In genomic region chr13:50126378-50127016, GRCh38 we compare ENCODE assay signal across 8 cellular contexts.
DNase-seq lines count a peak whose midpoint lies in the region; ATAC-seq, FAIRE-seq and TF ChIP-seq lines count a peak whose summit lies in the region.

No MANE protein-coding gene starts in this region.

- peak overlapping the region; percentile 95 for H3K9ac ChIP-seq in KMS-11

- H3K4me1 Mint-ChIP-seq in WTC11: peaks cover 65% of the 10 kb centered on the region
- H3K4me1 Mint-ChIP-seq in glutamatergic neuron (ENCODE audit: low read depth, unreplicated experiment): peaks cover 41% of the 10 kb centered on the region

- H3K4me1 ChIP-seq in KMS-11 (ENCODE audit: low read depth, poor library complexity, severe bottlenecking) (peaks cover 21% of the 10 kb centered on the region), small intestine (ENCODE audit: control insufficient read depth in 2 of 2, insufficient read depth in 1 of 2, low read depth in 1 of 2, low read length in 1 of 2) (peaks cover 6 to 24% of the 10 kb centered on the region in 2 donors)

- CTCF ChIA-PET in WTC11 (lab: Charles Lee): interaction anchor here (1.0 to 6.3 kb wide), 9 partner anchors 45 to 999 kb away, joined by 3 to 49 read pairs (median 4); partner anchors contain the start of genes SPRYD7 and TRIM13

- no peaks in the 10 kb centered on the region for H3K27me3 ChIP-seq in KMS-11 (ENCODE audit: insufficient read depth, low read depth)
- peaks cover 0 to 18% of the 10 kb centered on the region in 2 donors for H3K27me3 ChIP-seq in small intestine (ENCODE audit: control insufficient read depth in 2 of 2, insufficient read depth in 2 of 2, low read length in 2 of 2)

- H3K36me3 ChIP-seq in KMS-11 (ENCODE audit: insufficient read depth) (no peaks in the 10 kb centered on the region), small intestine (ENCODE audit: control insufficient read depth in 2 of 2, insufficient read depth in 2 of 2, low read length in 2 of 2) (no peaks in the 10 kb centered on the region)

- H3K9me3 ChIP-seq in small intestine (ENCODE audit: control insufficient read depth, low read depth): no peaks in the 10 kb centered on the region

- H3K27me3 Mint-ChIP-seq in WTC11 (ENCODE audit: low read depth): peaks cover 82% of the 10 kb centered on the region
- peaks cover 23% of the 10 kb centered on the region for H3K27me3 Mint-ChIP-seq in glutamatergic neuron (ENCODE audit: unreplicated experiment)

- TF ChIP-seq CTCF in KMS-11 (conservative IDR thresholded peaks at IDR 0.05; ENCODE audit: low read depth, low read length) (no peak), WTC11 (IDR thresholded peaks at IDR 0.05) (no peak), glutamatergic neuron (IDR thresholded peaks at IDR 0.05; ENCODE audit: partially characterized antibody, unreplicated experiment) (no peak)

- DNase-seq in DMS53 (lab: John Stamatoyannopoulos, UW) (peak; percentile 77), WTC11 (ENCODE audit: low spot score) (peak; percentile 19), glutamatergic neuron (no peak), small intestine (no peak), midbrain (lab: John Stamatoyannopoulos, UW) (no peak), UCSD-AML1 (lab: John Stamatoyannopoulos, UW; ENCODE audit: unreplicated experiment) (no peak)

- peak overlapping the region; percentile 81 for H3K4me3 Mint-ChIP-seq in WTC11
- peak overlapping the region; percentile 90 for H3K4me3 Mint-ChIP-seq in glutamatergic neuron (ENCODE audit: unreplicated experiment)

- 67 to 68% (median 67%) methylated on average over 22 of the region's 22 CpGs for WGBS in small intestine, 3 donors

- H4K20me1 ChIP-seq in KMS-11 (ENCODE audit: insufficient read depth): no peaks in the 10 kb centered on the region

- H2AFZ ChIP-seq in KMS-11 (ENCODE audit: low read depth): peak overlapping the region; percentile 59

- H3K4me2 ChIP-seq in KMS-11: peak overlapping the region; percentile 74

- H3K36me3 Mint-ChIP-seq in WTC11 (no peaks in the 10 kb centered on the region), glutamatergic neuron (ENCODE audit: unreplicated experiment) (no peaks in the 10 kb centered on the region)

- H3K4me3 ChIP-seq in KMS-11 (IDR thresholded peaks at IDR 0.05; ENCODE audit: insufficient read depth, low read depth, low read length) (no peak overlapping the region), small intestine (ENCODE audit: low read depth in 1 of 2, low read length in 2 of 2) (peak overlapping the region; percentile 69 to 98)

- no peaks in the 10 kb centered on the region for H3K9me3 Mint-ChIP-seq in WTC11
- H3K9me3 Mint-ChIP-seq in glutamatergic neuron (ENCODE audit: unreplicated experiment): peaks cover 12% of the 10 kb centered on the region

- no peak for FAIRE-seq in small intestine (lab: Jason Lieb, UNC)

- H3K27ac ChIP-seq in KMS-11 (peak overlapping the region; percentile 96), small intestine (ENCODE audit: low read depth in 1 of 2, low read length in 1 of 2) (peak overlapping the region; percentile 97 to 98)

- no peak for ATAC-seq in WTC11
- ATAC-seq in activated CD4-positive, CD25-positive, alpha-beta regulatory T cell treated with anti-CD3 and anti-CD28 coated beads, Interleukin-2, amount 50 U/mL, for 24 hours: no peak

- no peak overlapping the region for H3K27ac Mint-ChIP-seq in WTC11
- peak overlapping the region; percentile 86 for H3K27ac Mint-ChIP-seq in glutamatergic neuron (ENCODE audit: unreplicated experiment)

- H3K79me2 ChIP-seq in KMS-11 (ENCODE audit: insufficient read depth, low read depth): peaks cover 15% of the 10 kb centered on the region

- POLR2A ChIA-PET in WTC11 (lab: Charles Lee): interaction anchor here (0.6 to 3.6 kb wide), 5 partner anchors 44 to 218 kb away, joined by 3 to 32 read pairs (median 8); partner anchors contain the start of genes SPRYD7 and TRIM13

TF ChIP-seq in WTC11, 78 proteins besides CTCF, POLR2A, EP300 and RAD21:
- TF ChIP-seq MYBL2 (CRISPR knock-in tag; IDR thresholded peaks at IDR 0.05) (no peak), ZBTB21 (CRISPR knock-in tag; IDR thresholded peaks at IDR 0.05; ENCODE audit: borderline replicate concordance) (no peak), FOXK1 (CRISPR knock-in tag; IDR thresholded peaks at IDR 0.05) (peak; percentile 36; the same call in 1 of the 2 replicates)
TF ChIP-seq in WTC11: peak in this region for 1.

Comparison
In these comparisons a context has a peak if more than half of its experiments do, and no peak if none do; other contexts are left out.
1. DNase-seq: peak in DMS53 (single experiment) and WTC11 (single experiment); none in glutamatergic neuron (single experiment), small intestine (single experiment), midbrain (single experiment) and UCSD-AML1 (single experiment).